Comparison of ENCODE assay signal across 1 cellular context in the genomic region with DNA sequence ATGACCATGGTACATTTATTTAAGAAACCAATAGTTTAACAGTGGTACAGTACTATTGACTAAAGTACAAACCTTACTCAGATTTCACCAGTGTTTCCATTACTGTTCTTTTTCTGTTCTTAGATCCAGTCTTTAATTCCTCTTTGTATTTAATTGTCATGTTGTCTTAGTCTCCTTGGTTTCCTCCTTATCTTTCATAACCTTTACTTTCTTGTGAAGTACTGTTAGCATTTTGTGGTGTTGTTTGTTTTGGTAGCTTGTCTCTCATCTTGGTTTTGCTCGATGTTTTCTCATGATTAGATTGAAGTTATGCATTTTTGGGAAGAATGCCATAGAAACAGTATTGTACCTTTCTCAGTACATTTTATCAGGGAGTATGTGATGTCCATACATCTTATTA.
TF ChIP-seq lines count a peak whose summit lies in the region.

No MANE protein-coding gene starts in this region.

TF ChIP-seq in endothelial cell of umbilical vein, 7 proteins besides CTCF, POLR2A, EP300 and RAD21 (continued from another document):
- no peak for TF ChIP-seq POLR2AphosphoS5 (IDR thresholded peaks at IDR 0.05; ENCODE audit: insufficient read depth, low read depth, low read length)
